In the genomic region with DNA sequence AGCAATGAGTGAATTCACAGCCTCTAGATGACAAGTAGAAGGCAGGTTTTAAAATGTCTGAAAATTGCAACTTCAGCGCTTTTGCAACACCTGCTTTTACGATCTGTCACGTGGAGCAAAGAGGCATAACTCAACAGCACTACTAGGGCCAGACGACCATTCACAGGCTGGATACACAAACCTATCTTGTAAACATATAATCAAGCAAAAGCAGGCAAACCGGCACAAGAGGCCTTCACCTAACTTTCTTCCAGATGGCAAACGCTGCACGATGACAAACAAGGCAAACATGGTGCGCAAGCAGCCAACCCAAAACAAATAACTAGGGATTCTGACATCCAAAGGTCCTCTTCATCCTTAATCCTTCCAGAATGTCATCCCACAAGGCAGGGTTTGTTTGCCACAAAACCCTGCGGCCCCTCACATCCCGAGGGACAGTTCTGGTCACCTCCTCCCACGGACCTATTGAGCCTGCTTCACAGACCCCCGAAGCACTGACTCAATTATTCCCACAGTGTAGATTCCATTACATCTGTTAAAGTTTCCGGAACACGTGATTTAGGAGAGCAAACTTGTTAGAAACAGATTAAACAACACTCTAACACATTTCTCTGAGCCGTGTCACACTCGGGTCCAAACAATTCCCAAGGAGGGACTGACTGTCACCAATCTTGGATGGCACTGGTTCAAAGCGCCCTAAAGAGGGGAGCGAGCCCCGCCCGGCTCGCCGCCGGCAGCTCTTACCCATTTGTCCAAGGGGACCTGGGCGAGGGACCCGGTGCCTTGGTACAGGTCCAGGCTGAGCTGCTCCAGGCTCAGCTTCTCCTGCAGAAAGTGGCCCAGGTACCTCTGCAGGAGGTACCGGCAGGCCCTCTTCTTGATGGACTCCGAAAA, we compare ENCODE assay signal across 8 cellular contexts.
DNase-seq lines count a peak whose midpoint lies in the region; ATAC-seq and TF ChIP-seq lines count a peak whose summit lies in the region.

No MANE protein-coding gene starts in this region.

- POLR2A ChIA-PET in GM10248 (lab: Yijun Ruan, JAX) = no interaction called here

- peaks cover 34% of the 10 kb centered on the region for H3K4me1 Mint-ChIP-seq in central memory CD8-positive, alpha-beta T cell

- ATAC-seq in HG02678 (IDR thresholded peaks at IDR 0.05; ENCODE audit: unreplicated experiment) (peak; percentile 24), HG03159 (IDR thresholded peaks at IDR 0.05; ENCODE audit: unreplicated experiment) (no peak)
- peak; percentile 35 for ATAC-seq in central memory CD8-positive, alpha-beta T cell (replicated peaks; ENCODE audit: extremely low read depth, poor library complexity, severe bottlenecking)

- CTCF ChIA-PET in GM10248 (lab: Yijun Ruan, JAX) = no interaction called here

- H3K27me3 ChIP-seq in layer of hippocampus (ENCODE audit: control insufficient read depth, insufficient read depth, low read length) = no peaks in the 10 kb centered on the region

- H3K4me3 ChIP-seq in WI38 (ENCODE audit: low read depth, low read length) = peak overlapping the region; percentile 95

- H3K36me3 Mint-ChIP-seq in central memory CD8-positive, alpha-beta T cell (ENCODE audit: insufficient read depth) = peaks cover 12% of the 10 kb centered on the region

- no peaks in the 10 kb centered on the region for H3K27me3 Mint-ChIP-seq in central memory CD8-positive, alpha-beta T cell

- peak overlapping the region; percentile 88 for H3K4me3 Mint-ChIP-seq in central memory CD8-positive, alpha-beta T cell

- peak overlapping the region; percentile 89 for H3K27ac Mint-ChIP-seq in central memory CD8-positive, alpha-beta T cell (ENCODE audit: low read depth)

- DNase-seq in GM10248 (ENCODE audit: extremely low spot score) = peak; percentile 60
- DNase-seq in NCI-H2107 treated with DMSO at 0.1 percent for 48 hours (lab: John Stamatoyannopoulos, UW; ENCODE audit: unreplicated experiment) = peak; percentile 78
- peak; percentile 18 to 37 for DNase-seq in central memory CD8-positive, alpha-beta T cell (ENCODE audit: low spot score in 2 of 2)
- peak; percentile 20 for DNase-seq in stimulated activated CD4-positive, alpha-beta T cell treated with anti-CD3 and anti-CD28 coated beads, Interleukin-4, amount 100 ng/mL, for 1 hour

- TF ChIP-seq CTCF in GM10248 (IDR thresholded peaks at IDR 0.05; ENCODE audit: control extremely low read depth, extremely low read depth, low read depth, missing control alignments) = no peak
- no peak for TF ChIP-seq CTCF in WI38 (IDR thresholded peaks at IDR 0.05; ENCODE audit: low read depth, low read length)

- H3K27ac ChIP-seq in layer of hippocampus (ENCODE audit: low read depth, low read length) = peak overlapping the region; percentile 94

- no peaks in the 10 kb centered on the region for H3K9me3 Mint-ChIP-seq in central memory CD8-positive, alpha-beta T cell

Comparison
In these comparisons a context has a peak if more than half of its experiments do, and no peak if none do; other contexts are left out.
1. DNase-seq: peak in every context shown above with its lines; median percentile 78 in NCI-H2107 treated with DMSO at 0.1 percent for 48 hours; 60 in GM10248; 28 in central memory CD8-positive, alpha-beta T cell; 20 in stimulated activated CD4-positive, alpha-beta T cell treated with anti-CD3 and anti-CD28 coated beads, Interleukin-4, amount 100 ng/mL, for 1 hour.